Comparison of ENCODE assay signal across 8 cellular contexts in genomic region chr22:23282089-23282501, GRCh38.
A peak's percentile ranks its signal among the peaks of the same experiment; 100 is the strongest.
DNase-seq lines count a peak whose midpoint lies in the region; ATAC-seq and TF ChIP-seq lines count a peak whose summit lies in the region.

No MANE protein-coding gene starts in this region.

- H3K9ac ChIP-seq in neuronal stem cell (ENCODE audit: low read depth, low read length, poor library complexity) = no peak overlapping the region

- no peaks in the 10 kb centered on the region for H3K27me3 ChIP-seq in neuronal stem cell (ENCODE audit: control insufficient read depth in 3 of 3, insufficient read depth in 3 of 3, low read depth in 1 of 3, low read length in 3 of 3)

- no peak overlapping the region for H4K8ac ChIP-seq in neuronal stem cell (ENCODE audit: low read depth, low read length)

- peaks cover 3 to 5% of the 10 kb centered on the region in 2 donors for H3K4me1 ChIP-seq in neuronal stem cell (ENCODE audit: control insufficient read depth in 2 of 2, insufficient read depth in 1 of 2, low read depth in 1 of 2, low read length in 2 of 2)

- ATAC-seq in GM18868 (IDR thresholded peaks at IDR 0.05; ENCODE audit: unreplicated experiment) (no peak), GM21360 (IDR thresholded peaks at IDR 0.05; ENCODE audit: unreplicated experiment) (no peak)

- H2BK120ac ChIP-seq in neuronal stem cell (ENCODE audit: low read depth, low read length) = no peak overlapping the region

- H3K23ac ChIP-seq in neuronal stem cell (ENCODE audit: low read depth, low read length, poor library complexity) = peak overlapping the region; percentile 100

- WGBS in neuronal stem cell (ENCODE audit: extremely low coverage in 2 of 2, insufficient read length in 2 of 2, insufficient replicate concordance in 1 of 2), 2 donors = no CpG with 5 or more reads among the region's 16 CpGs

- H3K9me3 ChIP-seq in neuronal stem cell (replicated peaks in 1 of 2; ENCODE audit: control insufficient read depth in 2 of 2, insufficient read depth in 1 of 2, low read depth in 1 of 2, low read length in 2 of 2) = peaks cover 0 to 1% of the 10 kb centered on the region in 2 donors

- H3K79me1 ChIP-seq in neuronal stem cell (ENCODE audit: low read depth, low read length) = peaks cover 6% of the 10 kb centered on the region

- peak overlapping the region in 1 of 2 donors; percentile 7 for H3K4me3 ChIP-seq in neuronal stem cell (ENCODE audit: low read length in 2 of 2)

- no peak overlapping the region for H3K27ac ChIP-seq in C4-2B
- H3K27ac ChIP-seq in neuronal stem cell (replicated peaks; ENCODE audit: low read length) = no peak overlapping the region

- no peak overlapping the region for H2BK5ac ChIP-seq in neuronal stem cell (ENCODE audit: low read length)

- no peak overlapping the region for H2BK12ac ChIP-seq in neuronal stem cell (ENCODE audit: low read length)

- H3K4ac ChIP-seq in neuronal stem cell (ENCODE audit: low read length) = no peak overlapping the region

- no peak overlapping the region for H3K14ac ChIP-seq in neuronal stem cell (ENCODE audit: low read length)

- no peak overlapping the region for H3K18ac ChIP-seq in neuronal stem cell (ENCODE audit: low read length)

- H2BK15ac ChIP-seq in neuronal stem cell (ENCODE audit: low read length) = no peak overlapping the region

- H4K91ac ChIP-seq in neuronal stem cell (ENCODE audit: low read depth, low read length, poor library complexity) = no peak overlapping the region

- no peak overlapping the region for H3K4me2 ChIP-seq in neuronal stem cell (ENCODE audit: insufficient read depth, low read length, poor library complexity, severe bottlenecking)

- H2AFZ ChIP-seq in neuronal stem cell (ENCODE audit: low read length) = no peak overlapping the region

- peak overlapping the region; percentile 20 for H2AK5ac ChIP-seq in neuronal stem cell (ENCODE audit: low read depth, low read length)

- H3K36me3 ChIP-seq in neuronal stem cell (replicated peaks in 1 of 2; ENCODE audit: control insufficient read depth in 2 of 2, insufficient read depth in 2 of 2, low read length in 2 of 2) = peaks cover 42 to 89% of the 10 kb centered on the region in 2 donors

- TF ChIP-seq CTCF in C4-2B (conservative IDR thresholded peaks at IDR 0.05) = peak; percentile 74

- peak; percentile 16 for DNase-seq in NCI-H1694 treated with DMSO at 0.1 percent for 48 hours (lab: John Stamatoyannopoulos, UW)
- DNase-seq in dermis blood vessel endothelial cell = peak; percentile 95
- no peak for DNase-seq in neuronal stem cell (ENCODE audit: low spot score)
- no peak for DNase-seq in stimulated activated CD4-positive, alpha-beta T cell treated with anti-CD3 and anti-CD28 coated beads, Interleukin-15, amount 100 ng/mL, for 24 hours
- DNase-seq in stimulated activated CD4-positive, alpha-beta T cell treated with anti-CD3 and anti-CD28 coated beads, Interleukin-4, amount 100 ng/mL, for 24 hours = no peak

Comparison
In these comparisons a context has a peak if more than half of its experiments do, and no peak if none do; other contexts are left out.
1. DNase-seq: peak in NCI-H1694 treated with DMSO at 0.1 percent for 48 hours (single experiment) and dermis blood vessel endothelial cell (single experiment); none in neuronal stem cell (single experiment), stimulated activated CD4-positive, alpha-beta T cell treated with anti-CD3 and anti-CD28 coated beads, Interleukin-15, amount 100 ng/mL, for 24 hours (single experiment) and stimulated activated CD4-positive, alpha-beta T cell treated with anti-CD3 and anti-CD28 coated beads, Interleukin-4, amount 100 ng/mL, for 24 hours (single experiment).